Comparison of ENCODE assay signal across 9 cellular contexts in the genomic region with DNA sequence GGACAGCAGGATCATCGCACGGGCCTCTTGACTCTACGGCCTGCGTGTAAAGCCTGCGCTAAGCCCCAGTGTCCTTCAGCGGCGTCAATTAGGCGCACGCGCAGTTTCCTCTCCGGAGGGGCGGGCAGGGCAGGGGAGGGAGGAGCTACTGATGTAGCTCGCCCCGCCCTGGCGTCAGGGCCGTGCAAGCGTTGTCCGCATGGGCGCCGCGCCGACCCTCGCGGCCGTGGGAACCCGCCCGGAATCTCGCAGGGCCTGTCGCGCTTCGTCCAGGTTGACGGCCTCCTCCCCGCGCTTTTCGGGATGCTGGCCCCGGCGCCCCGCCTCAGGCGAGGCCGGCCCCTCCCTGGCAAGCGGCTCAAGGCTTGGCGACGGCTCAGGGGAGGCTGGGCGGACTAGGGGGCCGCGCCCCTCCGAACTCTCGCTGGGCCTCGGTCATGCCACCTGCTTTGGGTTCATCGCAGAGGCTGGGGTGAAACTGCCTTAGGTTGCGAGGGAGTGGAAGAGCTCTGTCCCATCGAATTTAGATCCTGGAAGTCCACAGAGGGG.
DNase-seq lines count a peak whose midpoint lies in the region; ATAC-seq, FAIRE-seq and TF ChIP-seq lines count a peak whose summit lies in the region.
"Had no signal": no experiment of that assay in that cellular context is flagged by ENCODE, and none has a peak within 500 bp of the region (broad histone marks: within the 10 kb centered on the region; RNA-seq: fewer than 3 reads in every experiment).

No MANE protein-coding gene starts in this region.

- H3K27ac ChIP-seq in breast epithelium (peak overlapping the region; percentile 79 to 90), small intestine (ENCODE audit: low read depth in 1 of 2, low read length in 1 of 2) (peak overlapping the region in 1 of 2 donors; percentile 85)

- H3K27me3 ChIP-seq in breast epithelium, result no peaks in the 10 kb centered on the region
- H3K27me3 ChIP-seq in small intestine (ENCODE audit: control insufficient read depth in 2 of 2, insufficient read depth in 2 of 2, low read length in 2 of 2), result no peaks in the 10 kb centered on the region

- peak; percentile 79 for ATAC-seq in GM19351 (IDR thresholded peaks at IDR 0.05; ENCODE audit: unreplicated experiment)
- peak; percentile 79 for ATAC-seq in HG03520 (IDR thresholded peaks at IDR 0.05; ENCODE audit: unreplicated experiment)
- peak; percentile 99 for ATAC-seq in activated B cell treated with CpG ODN at 0.5 μM for 24 hours (ENCODE audit: low read depth)

- no peaks in the 10 kb centered on the region for H3K9me3 Mint-ChIP-seq in activated B cell treated with CpG ODN at 0.5 μM for 24 hours

- H3K4me1 ChIP-seq in breast epithelium, result peaks cover 16 to 23% of the 10 kb centered on the region in 2 donors
- peaks cover 0 to 5% of the 10 kb centered on the region in 2 donors for H3K4me1 ChIP-seq in small intestine (ENCODE audit: control insufficient read depth in 2 of 2, insufficient read depth in 1 of 2, low read depth in 1 of 2, low read length in 1 of 2)

- intact Hi-C loops in activated B cell treated with CpG ODN at 0.5 μM for 24 hours (cut with micrococcal nuclease) (loop anchor here (2.0 to 5.0 kb wide), 2 partner anchors 114 to 529 kb away; a partner anchor contains a TSS), breast epithelium (cut with DNase I; ENCODE audit: low total_unique reads) (no loop called here)

- peaks cover 26% of the 10 kb centered on the region for H3K4me1 Mint-ChIP-seq in activated B cell treated with CpG ODN at 0.5 μM for 24 hours

- DNase-seq in AG08395 (ENCODE audit: low spot score) (peak; percentile 97), activated B cell treated with CpG ODN at 0.5 μM for 24 hours (peak; percentile 55), breast epithelium (ENCODE audit: low spot score in 2 of 2) (peak; percentile 67 to 74), iPS-NIHi7 (ENCODE audit: extremely low spot score) (peak; percentile 99), small intestine (peak; percentile 56), NOMO-1 treated with DMSO at 0.1 percent for 48 hours (lab: John Stamatoyannopoulos, UW; ENCODE audit: unreplicated experiment) (no peak)
- DNase-seq: DND-41 had no signal

- no peaks in the 10 kb centered on the region for H3K27me3 Mint-ChIP-seq in activated B cell treated with CpG ODN at 0.5 μM for 24 hours

- H3K4me3 Mint-ChIP-seq in activated B cell treated with CpG ODN at 0.5 μM for 24 hours, result peak overlapping the region; percentile 67

- TF ChIP-seq CTCF in activated B cell treated with CpG ODN at 0.5 μM for 24 hours (IDR thresholded peaks at IDR 0.05), result no peak
- no peak for TF ChIP-seq CTCF in breast epithelium (IDR thresholded peaks at IDR 0.05)

- H3K4me3 ChIP-seq in breast epithelium (peak overlapping the region; percentile 34 to 69 (median 53)), small intestine (ENCODE audit: low read depth in 1 of 2, low read length in 2 of 2) (peak overlapping the region in 1 of 2 donors; percentile 40)

- 6 to 9% (median 6%) methylated on average over 50 to 52 of the region's 52 CpGs for WGBS in small intestine, 3 donors

- TF ChIP-seq POLR2A in breast epithelium (IDR thresholded peaks at IDR 0.05), result no peak

- H3K36me3 ChIP-seq in breast epithelium, result no peaks in the 10 kb centered on the region
- H3K36me3 ChIP-seq in small intestine (ENCODE audit: control insufficient read depth in 2 of 2, insufficient read depth in 2 of 2, low read length in 2 of 2), result no peaks in the 10 kb centered on the region

- POLR2A ChIA-PET in activated B cell treated with CpG ODN at 0.5 μM for 24 hours (lab: Charles Lee), result interaction anchor here (0.9 kb wide), 1 partner anchor 148 kb away, joined by 4 read pairs; a partner anchor contains a TSS

- H3K9me3 ChIP-seq in breast epithelium (no peaks in the 10 kb centered on the region), small intestine (ENCODE audit: control insufficient read depth, low read depth) (no peaks in the 10 kb centered on the region)

- CTCF ChIA-PET in activated B cell treated with CpG ODN at 0.5 μM for 24 hours (lab: Charles Lee), result interaction anchor here (1.8 kb wide), 1 partner anchor 64 kb away, joined by 7 read pairs; no protein-coding TSS in a partner anchor

- FAIRE-seq in small intestine (lab: Jason Lieb, UNC), result no peak

- H3K27ac Mint-ChIP-seq in activated B cell treated with CpG ODN at 0.5 μM for 24 hours, result no peak overlapping the region

- H3K36me3 Mint-ChIP-seq in activated B cell treated with CpG ODN at 0.5 μM for 24 hours (ENCODE audit: low read depth), result no peaks in the 10 kb centered on the region
